7 cellular contexts compared by ENCODE assay signal in the genomic region with DNA sequence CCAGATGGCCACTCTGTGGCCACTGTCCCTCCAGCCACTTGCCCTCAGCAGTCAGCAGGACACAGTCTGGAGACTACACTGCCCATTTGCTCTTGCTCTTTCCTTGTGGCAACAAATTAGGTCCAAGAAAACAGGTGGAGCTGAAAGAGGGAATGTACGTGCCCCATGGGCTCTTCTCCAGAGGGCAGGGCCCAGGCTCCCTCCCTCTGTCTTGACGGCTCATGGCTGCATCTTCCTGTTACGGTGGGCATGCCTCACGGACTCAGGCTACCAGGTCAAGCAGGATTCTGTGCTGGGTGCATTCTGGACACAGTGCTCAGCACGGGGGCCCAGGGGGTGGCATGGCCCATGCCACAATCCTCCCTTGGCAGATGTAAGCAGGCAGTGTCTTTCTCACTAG.
"Had no signal": no experiment of that assay in that cellular context is flagged by ENCODE, and none has a peak within 500 bp of the region (broad histone marks: within the 10 kb centered on the region; RNA-seq: fewer than 3 reads in every experiment).

No MANE protein-coding gene starts in this region.

- H3K27me3 Mint-ChIP-seq: effector memory CD8-positive, alpha-beta T cell; stimulated activated memory B cell treated with anti-CD40 and anti-IgM and Interleukin-4, amounts not matched to agents 10 μg/mL and 1 μg/mL and 100 μg/mL, for 72 hours; T-helper 17 cell had no signal

- H3K9me3 Mint-ChIP-seq: effector memory CD8-positive, alpha-beta T cell; stimulated activated memory B cell treated with anti-CD40 and anti-IgM and Interleukin-4, amounts not matched to agents 10 μg/mL and 1 μg/mL and 100 μg/mL, for 72 hours had no signal

- H3K4me3 ChIP-seq: cardiac muscle cell had no signal

- DNase-seq: activated CD4-positive, alpha-beta T cell treated with anti-CD3 and anti-CD28 coated beads, Interleukin-2, amount 50 U/mL, for 1 hour; effector memory CD8-positive, alpha-beta T cell; hippocampal formation; T-helper 17 cell had no signal

- H3K4me3 Mint-ChIP-seq: stimulated activated memory B cell treated with anti-CD40 and anti-IgM and Interleukin-4, amounts not matched to agents 10 μg/mL and 1 μg/mL and 100 μg/mL, for 72 hours; T-helper 17 cell had no signal

- ATAC-seq: effector memory CD8-positive, alpha-beta T cell; right cardiac atrium; stimulated activated memory B cell treated with anti-CD40 and anti-IgM and Interleukin-4, amounts not matched to agents 10 μg/mL and 1 μg/mL and 100 μg/mL, for 72 hours; T-helper 17 cell had no signal

- H3K27ac Mint-ChIP-seq: stimulated activated memory B cell treated with anti-CD40 and anti-IgM and Interleukin-4, amounts not matched to agents 10 μg/mL and 1 μg/mL and 100 μg/mL, for 72 hours; T-helper 17 cell had no signal

- H3K27ac ChIP-seq: cardiac muscle cell had no signal

- H3K27me3 ChIP-seq: cardiac muscle cell had no signal
